Comparison of ENCODE assay signal across 19 cellular contexts in genomic region chr16:716768-717325, GRCh38. TPM values are rescaled to one million over a fixed set of nuclear protein-coding genes. Genes with fewer than 3 reads are reported as not detected.
DNase-seq lines count a peak whose midpoint lies in the region; ATAC-seq and TF ChIP-seq lines count a peak whose summit lies in the region.
"Had no signal": no experiment of that assay in that cellular context is flagged by ENCODE, and none has a peak within 500 bp of the region (broad histone marks: within the 10 kb centered on the region; RNA-seq: fewer than 3 reads in every experiment).

No MANE protein-coding gene starts in this region.

- H3F3A ChIP-seq in neural progenitor cell (ENCODE audit: low read depth), result peaks cover 46% of the 10 kb centered on the region

- no peak overlapping the region for H3K9ac ChIP-seq in neural progenitor cell

- no peak for ATAC-seq in HG03039 (IDR thresholded peaks at IDR 0.05; ENCODE audit: unreplicated experiment)
- ATAC-seq: activated CD8-positive, alpha-beta memory T cell treated with anti-CD3 and anti-CD28 coated beads, Interleukin-2, amount 10 ng/mL, durations not matched to agents 7 days and 5 days; gastroesophageal sphincter had no signal

- CTCF ChIA-PET in OCI-LY7 (lab: Charles Lee; ENCODE audit: unreplicated experiment), result interaction anchor here (1.0 kb wide), 1 partner anchor 72 kb away, joined by 4 read pairs; the partner anchor contains the start of genes CHTF18 and RPUSD1

- H3K9me3 ChIP-seq in neural progenitor cell (ENCODE audit: low read depth), result no peaks in the 10 kb centered on the region
- H3K9me3 ChIP-seq in OCI-LY7 (ENCODE audit: low read length), result no peaks in the 10 kb centered on the region
- H3K9me3 ChIP-seq: gastroesophageal sphincter, spleen, thyroid gland had no signal

- H3K4me3 ChIP-seq in HFF-Myc (replicated peaks; ENCODE audit: low read depth, low read length) (peak overlapping the region; percentile 56), neural progenitor cell (peak overlapping the region; percentile 95), OCI-LY7 (ENCODE audit: low read depth, low read length, poor library complexity, severe bottlenecking) (no peak overlapping the region)

- POLR2A ChIA-PET in OCI-LY7 (lab: Charles Lee), result no interaction called here

- no peak overlapping the region for H3K27ac Mint-ChIP-seq in CD14-positive monocyte
- peak overlapping the region in 1 of 5 experiments; percentile 91 for H3K27ac Mint-ChIP-seq in brain
- no peak overlapping the region for H3K27ac Mint-ChIP-seq in neural progenitor cell
- H3K27ac Mint-ChIP-seq: activated CD8-positive, alpha-beta memory T cell treated with anti-CD3 and anti-CD28 coated beads, Interleukin-2, amount 10 ng/mL, durations not matched to agents 7 days and 5 days had no signal

- H3K4me2 ChIP-seq in neural progenitor cell (peak overlapping the region; percentile 92), OCI-LY7 (ENCODE audit: low read length) (no peak overlapping the region)

- H3K79me2 ChIP-seq in neural progenitor cell (ENCODE audit: low read depth), result no peaks in the 10 kb centered on the region
- no peaks in the 10 kb centered on the region for H3K79me2 ChIP-seq in OCI-LY7 (ENCODE audit: insufficient read depth, low read depth, low read length)

- H3K27me3 Mint-ChIP-seq in CD14-positive monocyte (ENCODE audit: low read depth in 3 of 3) (peaks cover 47 to 73% (median 56%) of the 10 kb centered on the region in 3 donors), brain (no peaks in the 10 kb centered on the region), neural progenitor cell (ENCODE audit: insufficient read depth, low read depth) (peaks cover 12% of the 10 kb centered on the region)

- H3K9me3 Mint-ChIP-seq in CD14-positive monocyte (peaks cover 0 to 7% (median 0%) of the 10 kb centered on the region in 7 donors), brain (no peaks in the 10 kb centered on the region), neural progenitor cell (no peaks in the 10 kb centered on the region)
- H3K9me3 Mint-ChIP-seq: IgD-negative memory B cell, naive B cell had no signal

- intact Hi-C loops in CD14-positive monocyte (cut with micrococcal nuclease), result no loop called here
- intact Hi-C loops in OCI-LY7 (cut with micrococcal nuclease; ENCODE audit: unreplicated experiment), result no loop called here

- H3K27ac ChIP-seq in neural progenitor cell (no peak overlapping the region), OCI-LY7 (ENCODE audit: low read depth, low read length, poor library complexity, severe bottlenecking) (no peak overlapping the region)
- H3K27ac ChIP-seq: spleen, thyroid gland had no signal

- H3K4me1 Mint-ChIP-seq in CD14-positive monocyte (peaks cover 17% of the 10 kb centered on the region), brain (peaks cover 44% of the 10 kb centered on the region), neural progenitor cell (peaks cover 40% of the 10 kb centered on the region)

- H3K27me3 ChIP-seq in neural progenitor cell, result peaks cover 29% of the 10 kb centered on the region
- H3K27me3 ChIP-seq: thyroid gland had no signal

- H3K4me3 Mint-ChIP-seq in CD14-positive monocyte (peak overlapping the region; percentile 64 to 83), brain (peak overlapping the region; percentile 77 to 88 (median 83)), neural progenitor cell (peak overlapping the region; percentile 88)
- H3K4me3 Mint-ChIP-seq: activated CD8-positive, alpha-beta memory T cell treated with anti-CD3 and anti-CD28 coated beads, Interleukin-2, amount 10 ng/mL, durations not matched to agents 7 days and 5 days had no signal

- no TSS peak for BruUV-seq in OCI-LY7 (replicated peaks; lab: Mats Ljungman, UMichigan)

- H3K36me3 ChIP-seq in neural progenitor cell, result no peaks in the 10 kb centered on the region
- H3K36me3 ChIP-seq in OCI-LY7 (ENCODE audit: insufficient read depth, low read length), result no peaks in the 10 kb centered on the region
- H3K36me3 ChIP-seq: thyroid gland had no signal

- no peak overlapping the region for H2AFZ ChIP-seq in neural progenitor cell (replicated peaks)
- H2AFZ ChIP-seq in OCI-LY7 (ENCODE audit: low read length), result no peak overlapping the region

- DNase-seq in CD14-positive monocyte (ENCODE audit: low spot score) (no peak), HFF-Myc (ENCODE audit: extremely low read depth, low read depth) (no peak), neural progenitor cell (ENCODE audit: low spot score) (no peak), OCI-LY7 (ENCODE audit: low spot score) (no peak), MV-4-11 (lab: John Stamatoyannopoulos, UW) (no peak), NCI-H345 treated with DMSO at 0.1 percent for 48 hours (lab: John Stamatoyannopoulos, UW; ENCODE audit: unreplicated experiment) (no peak)
- DNase-seq: activated CD8-positive, alpha-beta memory T cell treated with anti-CD3 and anti-CD28 coated beads, Interleukin-2, amount 10 ng/mL, durations not matched to agents 7 days and 5 days; DMS 273 treated with DMSO at 0.1 percent for 48 hours; effector memory CD4-positive, alpha-beta T cell; kidney; naive B cell; NCI-H82; SHP77 treated with DMSO at 0.1 percent for 48 hours; spleen had no signal

- no peaks in the 10 kb centered on the region for H3K9me2 ChIP-seq in OCI-LY7 (ENCODE audit: insufficient read depth, low read length)

- H4K20me1 ChIP-seq in neural progenitor cell (ENCODE audit: low read depth), result peaks cover 49% of the 10 kb centered on the region
- H4K20me1 ChIP-seq in OCI-LY7 (ENCODE audit: insufficient read depth, low read length), result no peaks in the 10 kb centered on the region

- peaks cover 0 to 3% of the 10 kb centered on the region in 2 donors for H3K36me3 Mint-ChIP-seq in CD14-positive monocyte
- H3K36me3 Mint-ChIP-seq in brain, result no peaks in the 10 kb centered on the region
- peaks cover 2% of the 10 kb centered on the region for H3K36me3 Mint-ChIP-seq in neural progenitor cell
- H3K36me3 Mint-ChIP-seq: activated CD8-positive, alpha-beta memory T cell treated with anti-CD3 and anti-CD28 coated beads, Interleukin-2, amount 10 ng/mL, durations not matched to agents 7 days and 5 days; IgD-negative memory B cell; naive B cell had no signal

- TF ChIP-seq CTCF in CD14-positive monocyte (IDR thresholded peaks at IDR 0.05) (no peak), HFF-Myc (IDR thresholded peaks at IDR 0.05; ENCODE audit: low read depth, low read length, missing control alignments) (no peak), brain (conservative IDR thresholded peaks at IDR 0.05) (no peak), neural progenitor cell (IDR thresholded peaks at IDR 0.05) (no peak), OCI-LY7 (conservative IDR thresholded peaks at IDR 0.05; ENCODE audit: low read length) (no peak)

- H3K4me1 ChIP-seq in neural progenitor cell (peaks cover 37% of the 10 kb centered on the region), OCI-LY7 (ENCODE audit: insufficient read depth, low read length, poor library complexity, severe bottlenecking) (peaks cover 41% of the 10 kb centered on the region)

RNA-seq across cellular contexts. Expression of gene METRN, which starts 1.9 kb away (rescaled TPM):
- 1 to 10 TPM in 1 of 2 donors, under 1 TPM in 1; 0.97 to 5.4 TPM for polyA plus RNA-seq in CD14-positive monocyte
- polyA plus RNA-seq in brain (ENCODE audit: insufficient read depth, low read depth, low replicate concordance), result 125 TPM
- 24.3 and 110 TPM in 2 replicates for total RNA-seq in neural progenitor cell (ENCODE audit: low replicate concordance)
- total RNA-seq in OCI-LY7 (2014; rRNA removed; shearing (Covaris generic)), result 9.5 and 15.9 TPM in 2 replicates
- total RNA-seq in OCI-LY7 (2022), result 12.2 and 14.4 TPM in 2 replicates

RNA-seq across cellular contexts. Expression of gene ANTKMT, which starts 4.1 kb away (rescaled TPM):
- 10 to 100 TPM; 34.4 to 56.3 TPM for polyA plus RNA-seq in CD14-positive monocyte
- 37.7 TPM for polyA plus RNA-seq in brain (ENCODE audit: insufficient read depth, low read depth, low replicate concordance)
- 7.5 and 20.9 TPM in 2 replicates for total RNA-seq in neural progenitor cell (ENCODE audit: low replicate concordance)
- total RNA-seq in OCI-LY7 (2014; rRNA removed; shearing (Covaris generic)), result 44.8 and 51.3 TPM in 2 replicates
- 45.5 and 46.5 TPM in 2 replicates for total RNA-seq in OCI-LY7 (2022)

RNA-seq across cellular contexts. Expression of gene CCDC78, which starts 9.4 kb away (rescaled TPM):
- not detected for polyA plus RNA-seq in CD14-positive monocyte
- polyA plus RNA-seq in brain (ENCODE audit: insufficient read depth, low read depth, low replicate concordance), result 0.39 TPM
- total RNA-seq in neural progenitor cell (ENCODE audit: low replicate concordance), result 0.67 and 3.7 TPM in 2 replicates
- total RNA-seq in OCI-LY7 (2014; rRNA removed; shearing (Covaris generic)), result 25.8 and 35.9 TPM in 2 replicates
- total RNA-seq in OCI-LY7 (2022), result 52.6 and 57.9 TPM in 2 replicates

RNA-seq across cellular contexts. Expression of gene HAGHL, which starts 10.1 kb away (rescaled TPM):
- polyA plus RNA-seq in CD14-positive monocyte, result 1 to 10 TPM in 1 of 2 donors, under 1 TPM in 1; 0.60 to 1.5 TPM
- polyA plus RNA-seq in brain (ENCODE audit: insufficient read depth, low read depth, low replicate concordance), result 8.7 TPM
- total RNA-seq in neural progenitor cell (ENCODE audit: low replicate concordance), result 1.0 and 5.4 TPM in 2 replicates
- 28.1 and 30.8 TPM in 2 replicates for total RNA-seq in OCI-LY7 (2014; rRNA removed; shearing (Covaris generic))
- 56.3 and 57.9 TPM in 2 replicates for total RNA-seq in OCI-LY7 (2022)

RNA-seq across cellular contexts. Expression of gene FBXL16, which starts 11.2 kb away (rescaled TPM):
- under 1 TPM; 0.28 to 0.49 TPM for polyA plus RNA-seq in CD14-positive monocyte
- 188 TPM for polyA plus RNA-seq in brain (ENCODE audit: insufficient read depth, low read depth, low replicate concordance)
- total RNA-seq in neural progenitor cell (ENCODE audit: low replicate concordance), result 0.13 and 0.65 TPM in 2 replicates
- total RNA-seq in OCI-LY7 (2014; rRNA removed; shearing (Covaris generic)), result 0.16 and 0.28 TPM in 2 replicates
- 0.42 and 0.52 TPM in 2 replicates for total RNA-seq in OCI-LY7 (2022)
